In genomic region chr15:41258706-41259471, GRCh38 we compare ENCODE assay signal across 9 cellular contexts. TPM values are rescaled to one million over a fixed set of nuclear protein-coding genes. Genes with fewer than 3 reads are reported as not detected.
DNase-seq lines count a peak whose midpoint lies in the region; ATAC-seq and TF ChIP-seq lines count a peak whose summit lies in the region.
"Had no signal": no experiment of that assay in that cellular context is flagged by ENCODE, and none has a peak within 500 bp of the region (broad histone marks: within the 10 kb centered on the region; RNA-seq: fewer than 3 reads in every experiment).

No MANE protein-coding gene starts in this region.

- TF ChIP-seq CTCF in GM12865 (IDR thresholded peaks at IDR 0.05; ENCODE audit: insufficient read depth, low read depth, low read length, missing control alignments) (no peak), OCI-LY1 (IDR thresholded peaks at IDR 0.05; ENCODE audit: low read length) (no peak), fibroblast of lung (conservative IDR thresholded peaks at IDR 0.05 in 1 of 2, IDR thresholded peaks at IDR 0.05 in 1 of 2; ENCODE audit: low read depth in 1 of 2, low read length in 2 of 2) (no peak), progenitor cell of endocrine pancreas (IDR thresholded peaks at IDR 0.05; ENCODE audit: unreplicated experiment) (no peak)

- H3K9me3 ChIP-seq in OCI-LY1 (ENCODE audit: low read length) (no peaks in the 10 kb centered on the region), fibroblast of lung (ENCODE audit: control insufficient read depth, insufficient read depth, low read depth, low read length) (no peaks in the 10 kb centered on the region)

- H3K36me3 Mint-ChIP-seq in progenitor cell of endocrine pancreas (ENCODE audit: insufficient read depth) = peaks cover 18% of the 10 kb centered on the region
- peaks cover 14% of the 10 kb centered on the region for H3K36me3 Mint-ChIP-seq in activated CD8-positive, alpha-beta memory T cell treated with anti-CD3 and anti-CD28 coated beads, Interleukin-2, amount 10 ng/mL, durations not matched to agents 7 days and 5 days

- H3K36me3 ChIP-seq in OCI-LY1 (ENCODE audit: insufficient read depth, low read length) = peaks cover 29% of the 10 kb centered on the region
- H3K36me3 ChIP-seq in fibroblast of lung (ENCODE audit: control insufficient read depth, insufficient read depth, low read length) = no peaks in the 10 kb centered on the region

- ATAC-seq in activated CD8-positive, alpha-beta memory T cell treated with anti-CD3 and anti-CD28 coated beads, Interleukin-2, amount 10 ng/mL, durations not matched to agents 7 days and 5 days = no peak

- H2AFZ ChIP-seq in OCI-LY1 (ENCODE audit: low read length) = no peak overlapping the region
- H2AFZ ChIP-seq in fibroblast of lung (ENCODE audit: low read length) = no peak overlapping the region

- H3K4me3 Mint-ChIP-seq in progenitor cell of endocrine pancreas (ENCODE audit: low read depth) = no peak overlapping the region
- H3K4me3 Mint-ChIP-seq in activated CD8-positive, alpha-beta memory T cell treated with anti-CD3 and anti-CD28 coated beads, Interleukin-2, amount 10 ng/mL, durations not matched to agents 7 days and 5 days = no peak overlapping the region
- H3K4me3 Mint-ChIP-seq: activated naive CD4-positive, alpha-beta T cell treated with anti-CD3 and anti-CD28 coated beads for 36 hours had no signal

- H3K27me3 ChIP-seq in OCI-LY1 (ENCODE audit: insufficient read depth, low read length) (no peaks in the 10 kb centered on the region), fibroblast of lung (ENCODE audit: control insufficient read depth, insufficient read depth, low read length) (no peaks in the 10 kb centered on the region)

- H3K9ac ChIP-seq in OCI-LY1 (ENCODE audit: low read length) = no peak overlapping the region
- no peak overlapping the region for H3K9ac ChIP-seq in fibroblast of lung (ENCODE audit: insufficient read depth, low read length)

- H3K4me1 Mint-ChIP-seq in progenitor cell of endocrine pancreas (ENCODE audit: low read depth) = peaks cover 42% of the 10 kb centered on the region
- no peaks in the 10 kb centered on the region for H3K4me1 Mint-ChIP-seq in activated CD8-positive, alpha-beta memory T cell treated with anti-CD3 and anti-CD28 coated beads, Interleukin-2, amount 10 ng/mL, durations not matched to agents 7 days and 5 days

- H3K4me1 ChIP-seq in OCI-LY1 (ENCODE audit: insufficient read depth, low read length, severe bottlenecking) (peaks cover 31% of the 10 kb centered on the region), fibroblast of lung (ENCODE audit: control insufficient read depth, extremely low read depth, insufficient read depth, low read length) (no peaks in the 10 kb centered on the region)

- peak; percentile 33 for DNase-seq in GM12865 (ENCODE audit: low read depth)
- peak; percentile 70 to 79 for DNase-seq in fibroblast of lung (ENCODE audit: low read depth in 2 of 2)
- no peak for DNase-seq in progenitor cell of endocrine pancreas (ENCODE audit: low spot score, unreplicated experiment)
- DNase-seq in GM03348 (ENCODE audit: low spot score) = no peak
- no peak for DNase-seq in GM19240 (ENCODE audit: insufficient read length, low spot score)
- DNase-seq in ecto neural progenitor cell (ENCODE audit: low spot score) = no peak
- DNase-seq in activated CD8-positive, alpha-beta memory T cell treated with anti-CD3 and anti-CD28 coated beads, Interleukin-2, amount 10 ng/mL, durations not matched to agents 7 days and 5 days = no peak
- DNase-seq: activated naive CD4-positive, alpha-beta T cell treated with anti-CD3 and anti-CD28 coated beads for 36 hours had no signal

- H3K27ac Mint-ChIP-seq in progenitor cell of endocrine pancreas = peak overlapping the region; percentile 94
- no peak overlapping the region for H3K27ac Mint-ChIP-seq in activated CD8-positive, alpha-beta memory T cell treated with anti-CD3 and anti-CD28 coated beads, Interleukin-2, amount 10 ng/mL, durations not matched to agents 7 days and 5 days
- H3K27ac Mint-ChIP-seq: activated naive CD4-positive, alpha-beta T cell treated with anti-CD3 and anti-CD28 coated beads for 36 hours had no signal

- CTCF ChIA-PET in activated CD8-positive, alpha-beta memory T cell treated with anti-CD3 and anti-CD28 coated beads, Interleukin-2, amount 10 ng/mL, durations not matched to agents 7 days and 5 days (lab: Charles Lee) = interaction anchor here (0.7 kb wide), 1 partner anchor 372 kb away, joined by 3 read pairs; no protein-coding TSS in a partner anchor

- H3K4me2 ChIP-seq in OCI-LY1 (ENCODE audit: low read length) (no peak overlapping the region; the same call in 1 of the 2 replicates), fibroblast of lung (ENCODE audit: extremely low read depth, insufficient read depth, low read length) (no peak overlapping the region)

- H3K79me2 ChIP-seq in OCI-LY1 (ENCODE audit: insufficient read depth, low read length) = no peaks in the 10 kb centered on the region
- no peaks in the 10 kb centered on the region for H3K79me2 ChIP-seq in fibroblast of lung (ENCODE audit: control insufficient read depth, insufficient read depth, low read length)

- no peaks in the 10 kb centered on the region for H3K9me3 Mint-ChIP-seq in progenitor cell of endocrine pancreas (ENCODE audit: low read depth)
- H3K9me3 Mint-ChIP-seq in activated CD8-positive, alpha-beta memory T cell treated with anti-CD3 and anti-CD28 coated beads, Interleukin-2, amount 10 ng/mL, durations not matched to agents 7 days and 5 days (ENCODE audit: low read depth) = no peaks in the 10 kb centered on the region
- H3K9me3 Mint-ChIP-seq: activated naive CD4-positive, alpha-beta T cell treated with anti-CD3 and anti-CD28 coated beads for 36 hours had no signal

- H4K20me1 ChIP-seq in OCI-LY1 (ENCODE audit: insufficient read depth, low read length) = no peaks in the 10 kb centered on the region
- no peaks in the 10 kb centered on the region for H4K20me1 ChIP-seq in fibroblast of lung (ENCODE audit: control insufficient read depth, extremely low read depth, insufficient read depth, low read length)

- peak overlapping the region; percentile 50 for H3K27ac ChIP-seq in OCI-LY1 (ENCODE audit: low read depth, low read length, poor library complexity, severe bottlenecking)
- no peak overlapping the region for H3K27ac ChIP-seq in fibroblast of lung (ENCODE audit: insufficient read depth, low read length)

- no peaks in the 10 kb centered on the region for H3F3A ChIP-seq in OCI-LY1 (ENCODE audit: insufficient read depth, low read length)

- no peak overlapping the region for H3K4me3 ChIP-seq in GM12865 (ENCODE audit: low read depth, low read length)
- H3K4me3 ChIP-seq in OCI-LY1 (ENCODE audit: low read depth, low read length, poor library complexity, severe bottlenecking) = no peak overlapping the region
- H3K4me3 ChIP-seq in fibroblast of lung (replicated peaks in 1 of 4; ENCODE audit: control extremely low read depth in 1 of 4, insufficient read depth in 1 of 4, low read depth in 3 of 4, low read length in 4 of 4) = no peak overlapping the region

- no peaks in the 10 kb centered on the region for H3K9me2 ChIP-seq in OCI-LY1 (ENCODE audit: low read depth, low read length)

- no peaks in the 10 kb centered on the region for H3K27me3 Mint-ChIP-seq in progenitor cell of endocrine pancreas
- no peaks in the 10 kb centered on the region for H3K27me3 Mint-ChIP-seq in activated CD8-positive, alpha-beta memory T cell treated with anti-CD3 and anti-CD28 coated beads, Interleukin-2, amount 10 ng/mL, durations not matched to agents 7 days and 5 days

RNA-seq across cellular contexts. Expression of gene CHP1, which starts 27.8 kb away (rescaled TPM):
- 61.4 and 84.7 TPM in 2 replicates for total RNA-seq in fibroblast of lung
- polyA plus RNA-seq in fibroblast of lung = 118 and 123 TPM in 2 replicates
- polyA plus RNA-seq in fibroblast of lung (2012) = 93.5 and 95.3 TPM in 2 replicates
- 87.4 and 109 TPM in 2 replicates for polyA minus RNA-seq in fibroblast of lung (ENCODE audit: low replicate concordance)
- 89.3 and 89.6 TPM in 2 replicates for total RNA-seq in progenitor cell of endocrine pancreas
- 10 to 100 TPM; 47.5 to 54.1 TPM for total RNA-seq in activated CD8-positive, alpha-beta memory T cell treated with anti-CD3 and anti-CD28 coated beads, Interleukin-2, amount 10 ng/mL, durations not matched to agents 7 days and 5 days

RNA-seq across cellular contexts. Expression of gene EXD1, which starts 28.3 kb away (rescaled TPM):
- 0.17 TPM in 1 of 2 replicates, not detected in the other for total RNA-seq in fibroblast of lung
- 0.02 TPM in 1 of 2 replicates, not detected in the other for polyA plus RNA-seq in fibroblast of lung
- not detected in 2 replicates for polyA plus RNA-seq in fibroblast of lung (2012)
- polyA minus RNA-seq in fibroblast of lung (ENCODE audit: low replicate concordance) = not detected in 2 replicates
- not detected in 2 replicates for total RNA-seq in progenitor cell of endocrine pancreas
- total RNA-seq in activated CD8-positive, alpha-beta memory T cell treated with anti-CD3 and anti-CD28 coated beads, Interleukin-2, amount 10 ng/mL, durations not matched to agents 7 days and 5 days = not detected
- total RNA-seq: activated naive CD4-positive, alpha-beta T cell treated with anti-CD3 and anti-CD28 coated beads for 36 hours had no signal

Comparison
In these comparisons a context has a peak if more than half of its experiments do, and no peak if none do; other contexts are left out.
1. DNase-seq: peak in GM12865 (single experiment) and fibroblast of lung (2 of 2); none in progenitor cell of endocrine pancreas (single experiment), GM03348 (single experiment), GM19240 (single experiment), ecto neural progenitor cell (single experiment) and activated CD8-positive, alpha-beta memory T cell treated with anti-CD3 and anti-CD28 coated beads, Interleukin-2, amount 10 ng/mL, durations not matched to agents 7 days and 5 days (single experiment).